Comparison of ENCODE assay signal across 15 cellular contexts in the genomic region with DNA sequence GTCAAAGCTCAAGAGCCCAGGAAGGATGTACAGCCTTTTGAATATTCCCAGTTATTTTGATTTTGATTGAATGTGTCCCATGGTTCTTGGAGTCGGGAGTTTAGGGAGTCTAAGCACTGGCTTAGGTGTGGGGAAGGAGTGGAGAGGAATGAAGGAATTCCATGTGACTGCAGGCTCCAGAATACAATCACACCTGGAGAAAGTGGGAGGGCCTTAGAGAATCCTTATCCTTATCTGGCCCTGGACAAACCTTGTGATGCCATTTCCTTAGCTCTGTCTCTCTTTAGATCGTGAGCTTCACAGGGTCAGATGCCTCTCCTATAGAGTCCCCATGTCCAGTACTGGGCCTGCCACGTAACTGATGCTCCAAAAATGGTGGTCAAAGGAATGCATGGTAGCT. TPM values are rescaled to one million over a fixed set of nuclear protein-coding genes. Genes with fewer than 3 reads are reported as not detected.
DNase-seq lines count a peak whose midpoint lies in the region; ATAC-seq, FAIRE-seq and TF ChIP-seq lines count a peak whose summit lies in the region.
"Had no signal": no experiment of that assay in that cellular context is flagged by ENCODE, and none has a peak within 500 bp of the region (broad histone marks: within the 10 kb centered on the region; RNA-seq: fewer than 3 reads in every experiment).

No MANE protein-coding gene starts in this region.

- no peak overlapping the region for H3K4ac ChIP-seq in mesendoderm (ENCODE audit: low read depth, low read length)

- H3K36me3 ChIP-seq in Panc1 (ENCODE audit: control insufficient read depth, insufficient read depth, low read length) = no peaks in the 10 kb centered on the region; the same call in 1 of the 2 replicates
- no peaks in the 10 kb centered on the region for H3K36me3 ChIP-seq in mesendoderm (ENCODE audit: control insufficient read depth, insufficient read depth, low read length)

- TF ChIP-seq EP300 in A549 (IDR thresholded peaks at IDR 0.05) = no peak

- H3K23ac ChIP-seq in mesendoderm (ENCODE audit: low read length) = no peak overlapping the region

- H3K27me3 ChIP-seq in CD4-positive, alpha-beta T cell (ENCODE audit: control insufficient read depth, insufficient read depth, low read length) = no peaks in the 10 kb centered on the region
- H3K27me3 ChIP-seq in Panc1 (ENCODE audit: control insufficient read depth, insufficient read depth, low read length) (no peaks in the 10 kb centered on the region), mesendoderm (ENCODE audit: insufficient read depth, low read length, poor library complexity) (no peaks in the 10 kb centered on the region)

- BruUV-seq in Panc1 (replicated peaks; lab: Mats Ljungman, UMichigan) = no TSS peak

- POLR2A ChIA-PET in A549 (lab: Yijun Ruan, JAX) = no interaction called here
- POLR2A ChIA-PET in CD4-positive, alpha-beta T cell (lab: Charles Lee) = interaction anchor here (0.8 to 34.9 kb wide), 5 partner anchors 9 to 42 kb away, joined by 3 to 1020 read pairs (median 3); no protein-coding TSS in a partner anchor
- POLR2A ChIA-PET in Panc1 (lab: Charles Lee) = interaction anchor here (0.7 kb wide), 1 partner anchor 9 kb away, joined by 4 read pairs; no protein-coding TSS in a partner anchor

- no peak overlapping the region for H3K9ac ChIP-seq in mesendoderm (ENCODE audit: low read length)

- H3K9me3 Mint-ChIP-seq in CD4-positive, alpha-beta T cell = no peaks in the 10 kb centered on the region
- H3K9me3 Mint-ChIP-seq in type B pancreatic cell = no peaks in the 10 kb centered on the region
- H3K9me3 Mint-ChIP-seq: H9 had no signal

- no peak for ATAC-seq in A549
- ATAC-seq in CD4-positive, alpha-beta T cell (ENCODE audit: poor library complexity) = no peak
- no peak for ATAC-seq in Panc1
- no peak for ATAC-seq in GM21717 (IDR thresholded peaks at IDR 0.05; ENCODE audit: unreplicated experiment)
- ATAC-seq: PC-3 had no signal

- H3K4me3 Mint-ChIP-seq in CD4-positive, alpha-beta T cell = no peak overlapping the region
- H3K4me3 Mint-ChIP-seq in type B pancreatic cell = no peak overlapping the region
- H3K4me3 Mint-ChIP-seq: H9 had no signal

- H3K4me2 ChIP-seq in A549 (no peak overlapping the region), mesendoderm (ENCODE audit: low read length) (no peak overlapping the region)

- no peak overlapping the region for H4K5ac ChIP-seq in mesendoderm (ENCODE audit: low read length)

- peak overlapping the region; percentile 43 for H3K27ac Mint-ChIP-seq in CD4-positive, alpha-beta T cell
- H3K27ac Mint-ChIP-seq in type B pancreatic cell = no peak overlapping the region

- H3K4me1 ChIP-seq in A549 (peaks cover 36% of the 10 kb centered on the region), Panc1 (ENCODE audit: control insufficient read depth, insufficient read depth, low read length) (peaks cover 37% of the 10 kb centered on the region), mesendoderm (ENCODE audit: control insufficient read depth, low read depth, low read length) (peaks cover 4% of the 10 kb centered on the region)

- TF ChIP-seq CTCF in A549 (IDR thresholded peaks at IDR 0.05) (no peak), Panc1 (IDR thresholded peaks at IDR 0.05) (no peak), type B pancreatic cell (conservative IDR thresholded peaks at IDR 0.05) (no peak)
- TF ChIP-seq CTCF in CD4-positive, alpha-beta T cell (IDR thresholded peaks at IDR 0.05) = no peak

- peaks cover under 1% of the 10 kb centered on the region for H3K79me2 ChIP-seq in mesendoderm (ENCODE audit: control insufficient read depth, insufficient read depth, low read length)

- H3K27ac ChIP-seq in A549 (peak overlapping the region; percentile 2 to 13; a peak in 4 of 6 replicates), Panc1 (ENCODE audit: low read length) (peak overlapping the region; percentile 74; the same call in 1 of the 2 replicates), mesendoderm (ENCODE audit: low read depth, low read length) (no peak overlapping the region)
- no peak overlapping the region for H3K27ac ChIP-seq in CD4-positive, alpha-beta T cell (ENCODE audit: low read depth, low read length)
- H3K27ac ChIP-seq: HL-60 had no signal

- peaks cover 56% of the 10 kb centered on the region for H3K4me1 Mint-ChIP-seq in CD4-positive, alpha-beta T cell (ENCODE audit: low read depth)
- peaks cover 15% of the 10 kb centered on the region for H3K4me1 Mint-ChIP-seq in type B pancreatic cell (ENCODE audit: unreplicated experiment)

- H3K79me1 ChIP-seq in mesendoderm (ENCODE audit: low read length) = no peaks in the 10 kb centered on the region

- CTCF ChIA-PET in A549 (lab: Yijun Ruan, JAX) = interaction anchor here (0.6 to 17.9 kb wide), 5 partner anchors 12 to 51 kb away, joined by 3 to 173 read pairs (median 8); no protein-coding TSS in a partner anchor
- CTCF ChIA-PET in CD4-positive, alpha-beta T cell (lab: Charles Lee) = interaction anchor here (1.1 to 2.9 kb wide), 2 partner anchors 30 to 37 kb away, joined by 3 to 7 read pairs; no protein-coding TSS in a partner anchor
- CTCF ChIA-PET in Panc1 (lab: Charles Lee) = interaction anchor here (0.6 kb wide), 1 partner anchor 22 kb away, joined by 3 read pairs; no protein-coding TSS in a partner anchor

- no peaks in the 10 kb centered on the region for H3K9me3 ChIP-seq in A549
- H3K9me3 ChIP-seq in CD4-positive, alpha-beta T cell (ENCODE audit: control insufficient read depth, low read length) = no peaks in the 10 kb centered on the region
- H3K9me3 ChIP-seq in Panc1 (ENCODE audit: control insufficient read depth, insufficient read depth, low read depth, low read length) = no peaks in the 10 kb centered on the region

- no peak for TF ChIP-seq POLR2A in A549 (IDR thresholded peaks at IDR 0.05; ENCODE audit: low read length)

- DNase-seq in A549 (ENCODE audit: low read depth in 1 of 2, low spot score in 1 of 2) = no peak
- DNase-seq in CD4-positive, alpha-beta T cell = no peak
- no peak for DNase-seq in Panc1 (ENCODE audit: low read depth, low spot score)
- DNase-seq in mesendoderm = peak; percentile 61
- no peak for DNase-seq in ACHN
- DNase-seq in iPS-NIHi11 (ENCODE audit: low spot score) = no peak
- no peak for DNase-seq in type B pancreatic cell (ENCODE audit: extremely low spot score, unreplicated experiment)
- DNase-seq: KG1, NCI-H1092, NCI-H345, NCI-H526 treated with DMSO at 0.1 percent for 48 hours, PC-3 had no signal

- intact Hi-C loops in CD4-positive, alpha-beta T cell (cut with DNase I, micrococcal nuclease) = no loop called here
- intact Hi-C loops in Panc1 (cut with micrococcal nuclease; ENCODE audit: unreplicated experiment) = no loop called here

- no peak overlapping the region for H2BK5ac ChIP-seq in mesendoderm (ENCODE audit: low read length)

- H3K4me3 ChIP-seq in A549 = no peak overlapping the region
- no peak overlapping the region for H3K4me3 ChIP-seq in Panc1 (ENCODE audit: low read depth in 2 of 2, low read length in 2 of 2)
- H3K4me3 ChIP-seq in mesendoderm (ENCODE audit: low read length) = no peak overlapping the region

- TF ChIP-seq RAD21 in A549 (conservative IDR thresholded peaks at IDR 0.05 in 1 of 2, IDR thresholded peaks at IDR 0.05 in 1 of 2) = no peak

- H3K27me3 Mint-ChIP-seq in CD4-positive, alpha-beta T cell = no peaks in the 10 kb centered on the region
- H3K27me3 Mint-ChIP-seq in type B pancreatic cell = no peaks in the 10 kb centered on the region

- no peak overlapping the region for H2AK5ac ChIP-seq in mesendoderm (ENCODE audit: low read length)

- peaks cover 10% of the 10 kb centered on the region for H3K36me3 Mint-ChIP-seq in CD4-positive, alpha-beta T cell (ENCODE audit: low read depth)
- H3K36me3 Mint-ChIP-seq in type B pancreatic cell = no peaks in the 10 kb centered on the region

- no peak overlapping the region for H2BK15ac ChIP-seq in mesendoderm (replicated peaks; ENCODE audit: low read depth)

- H4K8ac ChIP-seq in mesendoderm (ENCODE audit: low read depth, low read length) = no peak overlapping the region

- no peak for FAIRE-seq in A549 (lab: Jason Lieb, UNC)

- in situ Hi-C loops in Panc1 (cut with HindIII; ENCODE audit: low pct_unique_long_range_greater_than_20kb, low sequenced_read_pairs) = no loop called here
- in situ Hi-C loops in ACHN (cut with HindIII; ENCODE audit: low pct_ligation_motif_present, low pct_unique_long_range_greater_than_20kb, low sequenced_read_pairs) = no loop called here

- no peak overlapping the region for H2BK120ac ChIP-seq in mesendoderm (ENCODE audit: low read depth, low read length)

- H3K56ac ChIP-seq in mesendoderm (ENCODE audit: low read length) = no peak overlapping the region

- no peak overlapping the region for H3K18ac ChIP-seq in mesendoderm (ENCODE audit: low read length)

- 92% methylated on average over 3 of the region's 3 CpGs for WGBS in A549 (ENCODE audit: missing lambda C conversion rate)
- WGBS in mesendoderm (ENCODE audit: extremely low coverage, insufficient coverage, low lambda C conversion rate) = no CpG with 5 or more reads among the region's 3 CpGs

RNA-seq across cellular contexts. Expression of a gene that starts 4.2 kb away (rescaled TPM):
- polyA plus RNA-seq in A549 (2011; rRNA removed) (24.4 and 30.3 TPM in 2 replicates), A549 (2017; fragmentation: RNase III; extraction: RNeasy Plus Mini Kit Qiagen cat#74134 plus additional on column Dnase treatment) (24.1 to 33.0 TPM (median 31.5 TPM) in 3 replicates)
- 51.7 and 54.7 TPM in 2 replicates for polyA plus RNA-seq in A549 (2012; cell fraction: cytosol; rRNA removed)
- polyA plus RNA-seq in A549 (2012; cell fraction: nucleus; rRNA removed) = 83.0 and 94.5 TPM in 2 replicates
- 16.2 and 33.7 TPM in 2 replicates for polyA minus RNA-seq in A549 (2011; rRNA and poly(A)+ RNA removed)
- total RNA-seq in CD4-positive, alpha-beta T cell = 100 to 1,000 TPM; 440 to 463 TPM
- total RNA-seq in Panc1 (2021; ENCODE audit: unreplicated experiment) (361 TPM), type B pancreatic cell (ENCODE audit: low replicate concordance) (61.1 and 74.8 TPM in 2 replicates)
- 215 TPM for polyA plus RNA-seq in Panc1 (2012; ENCODE audit: insufficient read length)
- polyA plus RNA-seq in mesendoderm (2013, experiment 1 of 2) = 17.5 TPM
- 16.7 TPM for polyA plus RNA-seq in mesendoderm (2013, experiment 2 of 2)

RNA-seq across cellular contexts. Expression of a gene that starts 47.4 kb away (rescaled TPM):
- polyA plus RNA-seq in A549 (2011; rRNA removed) (41.9 and 48.8 TPM in 2 replicates), A549 (2017; fragmentation: RNase III; extraction: RNeasy Plus Mini Kit Qiagen cat#74134 plus additional on column Dnase treatment) (45.9 to 50.1 TPM (median 46.3 TPM) in 3 replicates)
- 63.0 and 76.3 TPM in 2 replicates for polyA plus RNA-seq in A549 (2012; cell fraction: cytosol; rRNA removed)
- polyA plus RNA-seq in A549 (2012; cell fraction: nucleus; rRNA removed) = 52.4 and 53.7 TPM in 2 replicates
- 78.6 and 82.1 TPM in 2 replicates for polyA minus RNA-seq in A549 (2011; rRNA and poly(A)+ RNA removed)
- total RNA-seq in CD4-positive, alpha-beta T cell = 10 to 100 TPM; 41.7 to 47.6 TPM
- total RNA-seq in Panc1 (2021; ENCODE audit: unreplicated experiment) (58.7 TPM), type B pancreatic cell (ENCODE audit: low replicate concordance) (41.6 and 56.3 TPM in 2 replicates)
- polyA plus RNA-seq in Panc1 (2012; ENCODE audit: insufficient read length) = 51.1 TPM
- polyA plus RNA-seq in mesendoderm (2013, experiment 1 of 2) = 31.9 TPM
- 33.2 TPM for polyA plus RNA-seq in mesendoderm (2013, experiment 2 of 2)

RNA-seq across cellular contexts. Expression of a gene that starts 54.4 kb away (rescaled TPM):
- polyA plus RNA-seq in A549 (2011; rRNA removed) = 1.8 and 2.4 TPM in 2 replicates
- polyA plus RNA-seq in A549 (2012; cell fraction: cytosol; rRNA removed) = 1.4 and 2.2 TPM in 2 replicates
- polyA plus RNA-seq in A549 (2012; cell fraction: nucleus; rRNA removed) = 19.9 and 20.7 TPM in 2 replicates
- polyA plus RNA-seq in A549 (2017; fragmentation: RNase III; extraction: RNeasy Plus Mini Kit Qiagen cat#74134 plus additional on column Dnase treatment) = 2.0 to 3.7 TPM (median 2.5 TPM) in 3 replicates
- polyA minus RNA-seq in A549 (2011; rRNA and poly(A)+ RNA removed) = 0.70 and 2.0 TPM in 2 replicates
- 1 to 10 TPM; 2.9 to 3.3 TPM for total RNA-seq in CD4-positive, alpha-beta T cell
- total RNA-seq in Panc1 (2021; ENCODE audit: unreplicated experiment) = 7.8 TPM
- 10.9 TPM for polyA plus RNA-seq in Panc1 (2012; ENCODE audit: insufficient read length)
- 4.1 TPM for polyA plus RNA-seq in mesendoderm (2013, experiment 1 of 2)
- 3.5 TPM for polyA plus RNA-seq in mesendoderm (2013, experiment 2 of 2)
- 5.8 and 9.4 TPM in 2 replicates for total RNA-seq in type B pancreatic cell (ENCODE audit: low replicate concordance)

Comparison
In these comparisons a context has a peak if more than half of its experiments do, and no peak if none do; other contexts are left out.
1. H3K27ac ChIP-seq: peak in A549 (2 of 2) and Panc1 (single experiment); none in CD4-positive, alpha-beta T cell (single experiment) and mesendoderm (single experiment).